8 cellular contexts compared by ENCODE assay signal in the genomic region with DNA sequence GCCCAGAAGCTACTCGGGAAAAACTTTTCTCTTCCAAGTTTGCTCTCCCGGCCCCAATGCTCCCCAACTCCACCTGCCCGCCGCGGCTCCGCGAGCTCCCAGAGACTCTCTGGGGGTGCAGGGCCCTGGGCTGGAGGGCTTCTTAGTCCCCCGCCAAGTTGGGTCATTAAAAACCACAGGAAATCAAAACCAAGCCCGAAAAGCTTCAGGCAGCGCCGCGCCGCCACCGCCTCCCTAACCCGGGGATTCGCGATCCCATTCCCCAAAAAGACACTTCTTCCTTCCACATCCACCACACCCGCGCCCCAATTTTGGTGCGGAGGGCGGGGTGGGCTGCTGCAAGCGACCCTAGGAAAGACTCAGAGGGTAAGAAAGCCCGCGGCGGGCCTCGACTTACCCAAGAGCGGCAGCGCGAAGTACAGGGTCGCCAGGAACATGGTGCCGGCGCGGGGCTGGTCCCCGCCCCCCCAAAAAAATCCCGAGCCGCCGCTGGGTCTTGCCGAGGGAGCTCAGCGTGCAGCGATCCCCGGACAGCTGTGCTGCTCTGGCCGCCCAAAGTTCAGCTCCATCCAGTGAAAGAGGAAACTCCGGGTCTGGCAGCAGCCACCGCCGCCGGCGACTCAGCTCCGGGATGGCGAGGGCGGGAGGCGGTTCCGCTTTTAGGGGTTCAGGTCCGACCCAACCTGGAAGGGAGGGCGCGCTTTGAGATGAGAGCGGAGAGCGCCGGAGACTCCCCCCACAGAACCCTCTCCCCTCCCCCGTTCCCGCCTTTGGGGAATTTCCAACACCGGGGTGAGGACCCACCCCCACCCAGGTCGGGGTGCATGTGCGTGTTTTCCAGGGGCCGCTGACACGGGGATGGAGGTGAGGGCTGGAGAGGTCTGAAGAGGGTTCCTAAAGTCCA. TPM values are rescaled to one million over a fixed set of nuclear protein-coding genes. Genes with fewer than 3 reads are reported as not detected.
DNase-seq lines count a peak whose midpoint lies in the region; ATAC-seq and TF ChIP-seq lines count a peak whose summit lies in the region.

No MANE protein-coding gene starts in this region.

- H3K4me3 ChIP-seq in WERI-Rb-1 (ENCODE audit: low read depth, low read length) (peak overlapping the region; percentile 78), iPS DF 6.9 (ENCODE audit: low read length) (peak overlapping the region; percentile 48; the same call in 1 of the 2 replicates), skeletal muscle tissue (ENCODE audit: low read length in 3 of 3) (peak overlapping the region; percentile 66 to 76 (median 69))

- H3K9me3 ChIP-seq in WERI-Rb-1 (ENCODE audit: severe bottlenecking) (no peaks in the 10 kb centered on the region), iPS DF 6.9 (ENCODE audit: control insufficient read depth, insufficient read depth, low read length) (no peaks in the 10 kb centered on the region), skeletal muscle tissue (ENCODE audit: control insufficient read depth in 3 of 3, low read length in 3 of 3) (no peaks in the 10 kb centered on the region)

- no peak overlapping the region for H3K27ac ChIP-seq in WERI-Rb-1
- H3K27ac ChIP-seq in iPS DF 6.9 (ENCODE audit: low read length), result no peak overlapping the region
- H3K27ac ChIP-seq in skeletal muscle tissue (ENCODE audit: low read depth, low read length), result peak overlapping the region; percentile 62

- ATAC-seq in HG03025 (IDR thresholded peaks at IDR 0.05; ENCODE audit: low FRiP score, unreplicated experiment) (no peak), GM21576 (IDR thresholded peaks at IDR 0.05; ENCODE audit: unreplicated experiment) (no peak), GM21786 (IDR thresholded peaks at IDR 0.05; ENCODE audit: unreplicated experiment) (no peak)

- H3K36me3 ChIP-seq in WERI-Rb-1 (no peaks in the 10 kb centered on the region), iPS DF 6.9 (ENCODE audit: control insufficient read depth, insufficient read depth, low read length) (no peaks in the 10 kb centered on the region; the same call in 1 of the 2 replicates), skeletal muscle tissue (ENCODE audit: control insufficient read depth in 3 of 3, insufficient read depth in 3 of 3, low read length in 3 of 3) (no peaks in the 10 kb centered on the region)

- peaks cover 2% of the 10 kb centered on the region for H3K4me1 ChIP-seq in iPS DF 6.9 (ENCODE audit: control insufficient read depth, insufficient read depth, low read length)
- H3K4me1 ChIP-seq in skeletal muscle tissue (ENCODE audit: control insufficient read depth in 3 of 3, insufficient read depth in 3 of 3, low read length in 3 of 3), result peaks cover 13 to 35% (median 23%) of the 10 kb centered on the region in 3 donors

- no peak for TF ChIP-seq CTCF in GM13977 (IDR thresholded peaks at IDR 0.05; ENCODE audit: extremely low read depth, insufficient read depth, missing control alignments)
- no peak for TF ChIP-seq CTCF in WERI-Rb-1 (IDR thresholded peaks at IDR 0.05; ENCODE audit: low read depth, low read length)

- in situ Hi-C loops in GM13977 (cut with MboI; ENCODE audit: low pct_unique_long_range_greater_than_20kb, low sequenced_read_pairs, unreplicated experiment), result no loop called here

- no CpG with 5 or more reads among the region's 65 CpGs for WGBS in iPS DF 6.9 (ENCODE audit: insufficient coverage, insufficient read length)

- peak overlapping the region; percentile 43 to 68 (median 62) for H3K9ac ChIP-seq in skeletal muscle tissue (ENCODE audit: low read depth in 1 of 3, low read length in 3 of 3)

- peak; percentile 59 for DNase-seq in GM13977 (ENCODE audit: low spot score)
- peak; percentile 15 for DNase-seq in WERI-Rb-1
- no peak for DNase-seq in iPS DF 6.9 (ENCODE audit: low read depth, low spot score)
- no peak for DNase-seq in amniotic stem cell (lab: John Stamatoyannopoulos, UW)

- peaks cover 16% of the 10 kb centered on the region for H3K27me3 ChIP-seq in WERI-Rb-1 (ENCODE audit: insufficient read depth, low read depth, severe bottlenecking)
- H3K27me3 ChIP-seq in iPS DF 6.9 (ENCODE audit: control insufficient read depth, insufficient read depth, low read length), result peaks cover 56% of the 10 kb centered on the region
- peaks cover 21 to 64% (median 46%) of the 10 kb centered on the region in 3 donors for H3K27me3 ChIP-seq in skeletal muscle tissue (ENCODE audit: control insufficient read depth in 3 of 3, insufficient read depth in 3 of 3, low read length in 3 of 3)

RNA-seq across cellular contexts. Expression of a gene that starts 1.2 kb away (rescaled TPM):
- 24.0 TPM for total RNA-seq in skeletal muscle tissue

RNA-seq across cellular contexts. Expression of a gene that starts 52.4 kb away (rescaled TPM):
- not detected for total RNA-seq in skeletal muscle tissue

Comparison
In these comparisons a context has a peak if more than half of its experiments do, and no peak if none do; other contexts are left out.
1. DNase-seq: peak in GM13977 (single experiment) and WERI-Rb-1 (single experiment); none in iPS DF 6.9 (single experiment) and amniotic stem cell (single experiment).
2. Peak in every context shown above with its lines, with median percentiles within 50 percentile points of each other: H3K4me3 ChIP-seq.